In the genomic region with DNA sequence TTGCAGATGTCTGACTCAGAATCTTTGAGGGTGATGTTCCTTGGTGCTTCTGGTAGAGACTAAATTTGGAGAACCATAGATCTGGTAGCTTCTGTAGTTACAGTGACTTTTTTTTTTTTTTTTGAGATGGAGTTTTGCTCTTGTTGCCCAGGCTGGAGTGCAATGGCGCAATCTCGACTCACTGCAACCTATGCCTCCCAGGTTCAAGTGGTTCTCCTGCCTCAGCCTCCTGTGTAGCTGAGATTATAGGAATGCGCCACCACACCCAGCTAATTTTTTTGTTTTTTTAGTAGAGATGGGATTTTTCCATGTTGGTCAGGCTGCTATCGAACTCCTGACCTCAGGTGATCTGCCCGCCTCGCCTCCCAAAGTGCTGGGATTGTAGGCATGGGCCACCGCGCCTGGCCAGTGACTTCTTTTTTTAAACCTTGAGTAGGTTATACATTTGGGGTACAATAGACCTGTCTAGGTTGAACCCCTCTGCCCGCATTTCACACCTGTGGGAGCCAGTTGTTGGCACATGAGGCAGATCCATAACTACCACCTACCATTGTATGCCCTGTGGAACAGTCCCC, we compare ENCODE assay signal across 9 cellular contexts.
"Had no signal": no experiment of that assay in that cellular context is flagged by ENCODE, and none has a peak within 500 bp of the region (broad histone marks: within the 10 kb centered on the region; RNA-seq: fewer than 3 reads in every experiment).

No MANE protein-coding gene starts in this region.

- H3K9me3 Mint-ChIP-seq: HFFc6, IgD-negative memory B cell had no signal

- ATAC-seq: HCT116, HepG2 had no signal

- H3K4me3 ChIP-seq: GM23248, HAP-1 had no signal

- H3K27ac ChIP-seq: GM23248, HL-60 had no signal

- H3K9me3 ChIP-seq: HAP-1 had no signal

- H3K4me1 Mint-ChIP-seq: IgD-negative memory B cell had no signal

- H3K27ac Mint-ChIP-seq: HFFc6, IgD-negative memory B cell had no signal

- DNase-seq: GM23248, GOT3, H7, HFFc6 had no signal

- H3K4me1 ChIP-seq: HAP-1 had no signal

- H3K27me3 Mint-ChIP-seq: IgD-negative memory B cell had no signal

- H3K4me3 Mint-ChIP-seq: HFFc6, IgD-negative memory B cell had no signal
